In the genomic region with DNA sequence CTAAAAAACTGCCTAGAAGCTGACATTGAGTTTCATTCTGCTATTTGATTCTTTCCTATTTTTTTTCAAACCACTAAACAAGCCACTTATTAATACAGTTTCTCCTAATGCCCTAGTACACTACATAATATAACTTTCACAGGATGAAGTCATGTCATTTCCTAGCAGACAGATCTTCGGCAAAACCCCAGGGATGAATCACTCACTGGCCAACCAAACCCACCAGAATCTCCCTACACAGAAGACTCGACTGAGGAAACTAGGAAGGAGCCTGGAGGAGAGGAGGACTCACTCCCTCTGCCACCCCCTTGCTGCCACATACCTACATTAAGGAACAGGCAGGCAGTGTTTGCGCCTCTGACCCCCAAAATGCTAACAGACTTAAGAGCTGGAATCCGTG, we compare ENCODE assay signal across 10 cellular contexts. TPM values are rescaled to one million over a fixed set of nuclear protein-coding genes. Genes with fewer than 3 reads are reported as not detected.
A peak's percentile ranks its signal among the peaks of the same experiment; 100 is the strongest.
DNase-seq lines count a peak whose midpoint lies in the region; ATAC-seq, FAIRE-seq and TF ChIP-seq lines count a peak whose summit lies in the region.
"Had no signal": no experiment of that assay in that cellular context is flagged by ENCODE, and none has a peak within 500 bp of the region (broad histone marks: within the 10 kb centered on the region; RNA-seq: fewer than 3 reads in every experiment).

No MANE protein-coding gene starts in this region.

- peak overlapping the region in 1 of 2 experiments; percentile 41; a peak in 1 of 4 replicates for H4K8ac ChIP-seq in IMR-90 (ENCODE audit: low read depth in 2 of 2, low read length in 2 of 2)

- peak overlapping the region; percentile 58 for H2AFZ ChIP-seq in IMR-90 (replicated peaks; ENCODE audit: low read length, poor library complexity)
- H2AFZ ChIP-seq in K562 (ENCODE audit: low read depth, low read length), result no peak overlapping the region

- no peak overlapping the region for H3K9ac ChIP-seq in IMR-90 (ENCODE audit: low read depth, low read length)
- peak overlapping the region in 1 of 2 experiments; percentile 36; a peak in 1 of 4 replicates for H3K9ac ChIP-seq in K562 (ENCODE audit: insufficient read depth in 1 of 2, low read depth in 2 of 2, low read length in 2 of 2)

- peak; percentile 17; the same call in 1 of the 2 replicates for TF ChIP-seq RAD21 in IMR-90 (IDR thresholded peaks at IDR 0.05; ENCODE audit: low read length)
- TF ChIP-seq RAD21 in K562 (CRISPR knock-in tag; conservative IDR thresholded peaks at IDR 0.05 in 1 of 2, IDR thresholded peaks at IDR 0.05 in 1 of 2), result no peak

- H3K4me1 Mint-ChIP-seq in CD4-positive, alpha-beta T cell (ENCODE audit: low read depth), result peaks cover 22% of the 10 kb centered on the region

- BruUV-seq in IMR-90 (replicated peaks; lab: Mats Ljungman, UMichigan) (no TSS peak), K562 (replicated peaks; lab: Mats Ljungman, UMichigan) (no TSS peak)

- no peak overlapping the region for H3K4me2 ChIP-seq in IMR-90 (ENCODE audit: low read depth, low read length)
- no peak overlapping the region for H3K4me2 ChIP-seq in K562 (ENCODE audit: insufficient read depth, low read length)

- no peak overlapping the region; the same call in 1 of the 2 replicates for H3K14ac ChIP-seq in IMR-90 (replicated peaks; ENCODE audit: low read depth, low read length)

- no peaks in the 10 kb centered on the region for H3K9me3 Mint-ChIP-seq in CD4-positive, alpha-beta T cell

- H4K20me1 ChIP-seq in IMR-90 (ENCODE audit: insufficient read depth, low read length), result peaks cover 17% of the 10 kb centered on the region; the same call in 1 of the 2 replicates
- no peaks in the 10 kb centered on the region for H4K20me1 ChIP-seq in K562 (replicated peaks; ENCODE audit: control insufficient read depth, insufficient read depth, low read length)

- peak overlapping the region; percentile 3 for H2BK5ac ChIP-seq in IMR-90 (ENCODE audit: low read depth, low read length, poor library complexity, severe bottlenecking)

- H3K4ac ChIP-seq in IMR-90 (ENCODE audit: low read depth, low read length), result no peak overlapping the region; the same call in 1 of the 2 replicates

- no peak overlapping the region for H3K18ac ChIP-seq in IMR-90 (ENCODE audit: low read depth, low read length)

- POLR2A ChIA-PET in CD4-positive, alpha-beta T cell (lab: Charles Lee), result interaction anchor here (0.6 to 1.0 kb wide), 3 partner anchors 21 to 413 kb away, joined by 3 to 4 read pairs (median 3); no protein-coding TSS in a partner anchor
- POLR2A ChIA-PET in IMR-90 (lab: Charles Lee; ENCODE audit: unreplicated experiment), result no interaction called here
- POLR2A ChIA-PET in K562 (lab: Yijun Ruan, JAX), result no interaction called here

- peaks cover 31 to 73% of the 10 kb centered on the region in 2 experiments for H3K79me1 ChIP-seq in IMR-90 (ENCODE audit: low read depth in 1 of 2, low read length in 2 of 2)

- H3K4me3 Mint-ChIP-seq in CD4-positive, alpha-beta T cell, result no peak overlapping the region

- peak overlapping the region; percentile 41; the same call in 1 of the 2 replicates for H4K91ac ChIP-seq in IMR-90 (ENCODE audit: insufficient read depth, low read depth, low read length)

- no peak for DNase-seq in CD4-positive, alpha-beta T cell
- peak; percentile 91 for DNase-seq in IMR-90
- peak in 1 of 4 experiments; percentile 10 for DNase-seq in K562 (ENCODE audit: extremely low read depth in 1 of 4, low spot score in 3 of 4)
- peak; percentile 39 to 93 for DNase-seq in lung microvascular endothelial cell (ENCODE audit: low read depth in 2 of 2)
- no peak for DNase-seq in NCI-H187 (lab: John Stamatoyannopoulos, UW)
- no peak for DNase-seq in RPMI8226
- no peak for DNase-seq in NCI-H1092 treated with DMSO at 0.1 percent for 48 hours (lab: John Stamatoyannopoulos, UW)
- DNase-seq: activated effector memory CD4-positive, alpha-beta T cell treated with anti-CD3 and anti-CD28 coated beads, Interleukin-2, amount 50 U/mL, for 16 hours; NCI-H1694 treated with DMSO at 0.1 percent for 48 hours had no signal

- no peak overlapping the region for H3K56ac ChIP-seq in IMR-90 (ENCODE audit: extremely low read depth, insufficient read depth, low read length)

- no peaks in the 10 kb centered on the region for H3K79me2 ChIP-seq in K562 (ENCODE audit: control insufficient read depth, insufficient read depth, low read length)

- CTCF ChIA-PET in CD4-positive, alpha-beta T cell (lab: Charles Lee), result interaction anchor here (1.3 kb wide), 1 partner anchor 9 kb away, joined by 4 read pairs; no protein-coding TSS in a partner anchor
- CTCF ChIA-PET in IMR-90 (lab: Yijun Ruan, JAX) (interaction anchor here (0.7 to 1.2 kb wide), 2 partner anchors 126 to 228 kb away, joined by 3 to 4 read pairs; no protein-coding TSS in a partner anchor), K562 (lab: Yijun Ruan, JAX; ENCODE audit: low intra/inter-chr PET ratio) (no interaction called here)

- H3K4me3 ChIP-seq in IMR-90 (ENCODE audit: insufficient read depth, low read depth, low read length), result no peak overlapping the region
- no peak overlapping the region for H3K4me3 ChIP-seq in K562

- WGBS in IMR-90 (ENCODE audit: extremely low coverage in 2 of 2, insufficient read length in 1 of 2), 2 experiments, result no CpG with 5 or more reads among the region's 4 CpGs
- WGBS in K562 (ENCODE audit: insufficient coverage, low coverage, missing lambda C conversion rate), result 42% methylated on average over 2 of the region's 4 CpGs

- H3K27me3 Mint-ChIP-seq in CD4-positive, alpha-beta T cell, result no peaks in the 10 kb centered on the region

- no peak overlapping the region for H3K23ac ChIP-seq in IMR-90 (ENCODE audit: low read depth, low read length)

- no peak for TF ChIP-seq EP300 in K562 (IDR thresholded peaks at IDR 0.05; ENCODE audit: low read length)

- no peak overlapping the region for H2AK5ac ChIP-seq in IMR-90 (ENCODE audit: low read depth, low read length)

- H2BK15ac ChIP-seq in IMR-90 (ENCODE audit: low read depth, low read length), result no peak overlapping the region

- H4K5ac ChIP-seq in IMR-90 (ENCODE audit: low read depth, low read length), result no peak overlapping the region

- no peak for TF ChIP-seq CTCF in CD4-positive, alpha-beta T cell (IDR thresholded peaks at IDR 0.05)
- TF ChIP-seq CTCF in IMR-90 (conservative IDR thresholded peaks at IDR 0.05; ENCODE audit: low read depth, low read length) (peak; percentile 17; the same call in 1 of the 2 replicates), K562 (IDR thresholded peaks at IDR 0.05 in 2 of 3, conservative IDR thresholded peaks at IDR 0.05 in 1 of 3; ENCODE audit: insufficient read depth in 2 of 3, low read depth in 1 of 3, low read length in 3 of 3) (no peak)

- peaks cover 77% of the 10 kb centered on the region for H3K36me3 Mint-ChIP-seq in CD4-positive, alpha-beta T cell (ENCODE audit: low read depth)

- H3K27me3 ChIP-seq in CD4-positive, alpha-beta T cell (ENCODE audit: control insufficient read depth, insufficient read depth, low read length), result no peaks in the 10 kb centered on the region
- H3K27me3 ChIP-seq in IMR-90 (ENCODE audit: control insufficient read depth, insufficient read depth, low read length) (no peaks in the 10 kb centered on the region), K562 (ENCODE audit: control insufficient read depth in 2 of 2, insufficient read depth in 2 of 2, low read length in 2 of 2) (no peaks in the 10 kb centered on the region)

- H2AK9ac ChIP-seq in IMR-90 (replicated peaks; ENCODE audit: low read depth, low read length, poor library complexity), result no peak overlapping the region

- ATAC-seq in CD4-positive, alpha-beta T cell (ENCODE audit: poor library complexity), result no peak
- ATAC-seq in IMR-90 (ENCODE audit: low read depth) (peak; percentile 79), K562 (no peak; the same call in 2 of the 3 replicates), HG03045 (IDR thresholded peaks at IDR 0.05; ENCODE audit: unreplicated experiment) (no peak)

- no peak for FAIRE-seq in K562 (lab: Jason Lieb, UNC)

- peak overlapping the region; percentile 37 for H3K27ac Mint-ChIP-seq in CD4-positive, alpha-beta T cell

- H3K36me3 ChIP-seq in IMR-90 (ENCODE audit: control insufficient read depth, insufficient read depth, low read length) (peaks cover 35% of the 10 kb centered on the region), K562 (ENCODE audit: control insufficient read depth, insufficient read depth, low read length) (peaks cover 30% of the 10 kb centered on the region; the same call in 2 of the 3 replicates)

- H3K9me3 ChIP-seq in CD4-positive, alpha-beta T cell (ENCODE audit: control insufficient read depth, low read length), result no peaks in the 10 kb centered on the region
- no peaks in the 10 kb centered on the region for H3K9me3 ChIP-seq in IMR-90 (ENCODE audit: control insufficient read depth, insufficient read depth, low read length)
- no peaks in the 10 kb centered on the region for H3K9me3 ChIP-seq in K562 (replicated peaks; ENCODE audit: control insufficient read depth, insufficient read depth, low read depth, low read length)

- dilution Hi-C loops in IMR-90 (cut with HindIII; ENCODE audit: low sequenced_read_pairs, unreplicated experiment), result no loop called here

- no peak overlapping the region for H2BK20ac ChIP-seq in IMR-90 (ENCODE audit: low read depth, low read length)

- H3K4me1 ChIP-seq in IMR-90 (ENCODE audit: control insufficient read depth, insufficient read depth, low read length) (peaks cover 16% of the 10 kb centered on the region), K562 (replicated peaks in 1 of 2; ENCODE audit: control insufficient read depth in 2 of 2, insufficient read depth in 2 of 2, low read length in 2 of 2) (peaks cover 2 to 23% of the 10 kb centered on the region in 2 experiments; a peak in 3 of 5 replicates)

- H3K9me1 ChIP-seq in IMR-90 (ENCODE audit: insufficient read depth, low read length) (peaks cover 18% of the 10 kb centered on the region), K562 (ENCODE audit: control insufficient read depth, insufficient read depth, low read length) (no peaks in the 10 kb centered on the region)

- intact Hi-C loops in CD4-positive, alpha-beta T cell (cut with DNase I, micrococcal nuclease), result loop anchor here (5.0 to 10.0 kb wide), 2 partner anchors 215 to 387 kb away; no protein-coding TSS in a partner anchor
- intact Hi-C loops in IMR-90 (cut with micrococcal nuclease) (loop anchor here (5.0 kb wide), 1 partner anchor 77 kb away; no protein-coding TSS in a partner anchor), K562 (cut with micrococcal nuclease) (no loop called here)

- no peak overlapping the region for H3K27ac ChIP-seq in CD4-positive, alpha-beta T cell (ENCODE audit: low read depth, low read length)
- H3K27ac ChIP-seq in IMR-90 (ENCODE audit: insufficient read depth, low read length) (peak overlapping the region; percentile 22; the same call in 1 of the 2 replicates), K562 (ENCODE audit: extremely low read depth, low read depth, low read length) (no peak overlapping the region)

- H2BK120ac ChIP-seq in IMR-90 (ENCODE audit: low read depth, low read length), result no peak overlapping the region

- in situ Hi-C loops in IMR-90 (cut with MboI; ENCODE audit: low sequenced_read_pairs) (no loop called here), K562 (cut with MboI) (loop anchor here (10.0 kb wide), 2 partner anchors 245 to 375 kb away; no protein-coding TSS in a partner anchor)

- TF ChIP-seq POLR2A in IMR-90 (IDR thresholded peaks at IDR 0.05; ENCODE audit: low read depth, low read length) (no peak), K562 (conservative IDR thresholded peaks at IDR 0.05) (no peak)

RNA-seq across cellular contexts. Expression of a gene that starts 33.4 kb away (rescaled TPM):
- 10 to 100 TPM; 50.3 to 54.3 TPM for total RNA-seq in CD4-positive, alpha-beta T cell
- total RNA-seq in IMR-90 (2012; rRNA removed) (136 and 164 TPM in 2 replicates), K562 (2014; rRNA removed) (40.1 and 50.2 TPM in 2 replicates), K562 (2014; rRNA removed; fragmentation: Illumina TruSeq; extraction: Trizol) (37.7 and 39.8 TPM in 2 replicates), K562 (2015; rRNA removed; fragmentation: Illumina TruSeq; extraction: Trizol) (35.6 and 39.1 TPM in 2 replicates), K562 (2021) (32.8 and 43.0 TPM in 2 replicates), lung microvascular endothelial cell (123 and 136 TPM in 2 replicates)
- polyA plus RNA-seq in IMR-90 (2012; rRNA removed) (311 and 378 TPM in 2 replicates), K562 (2011; rRNA removed) (93.5 and 120 TPM in 2 replicates), K562 (2014; fragmentation: Illumina TruSeq; extraction: Trizol) (62.6 and 66.5 TPM in 2 replicates), K562 (2014; fragmentation: Nextera tagmentation; extraction: Ambion mirVana) (10 to 100 TPM; 24.2 to 50.6 TPM), K562 (2014; rRNA removed) (42.2 and 58.7 TPM in 2 replicates)
- polyA plus RNA-seq in IMR-90 (2012; cell fraction: cytosol; rRNA removed), result 71.3 and 117 TPM in 2 replicates
- polyA plus RNA-seq in IMR-90 (2012; cell fraction: nucleus; rRNA removed; ENCODE audit: low replicate concordance), result 84.0 and 137 TPM in 2 replicates
- 76.3 and 157 TPM in 2 replicates for total RNA-seq in K562 (2011; cell fraction: chromatin; rRNA removed; ENCODE audit: low replicate concordance)
- total RNA-seq in K562 (2011; cell fraction: nucleolus; rRNA removed), result 77.2 and 79.0 TPM in 2 replicates
- total RNA-seq in K562 (2011; cell fraction: nucleoplasm; rRNA removed), result 76.5 and 76.6 TPM in 2 replicates
- 250 and 271 TPM in 2 replicates for polyA plus RNA-seq in K562 (2011; cell fraction: cytosol; rRNA removed)
- 148 and 194 TPM in 2 replicates for polyA plus RNA-seq in K562 (2011; cell fraction: nucleus; rRNA removed)
- polyA plus RNA-seq in K562 (2012), result 29.6 and 49.8 TPM in 2 replicates
- 159 and 165 TPM in 2 replicates for polyA minus RNA-seq in K562 (2011; rRNA and poly(A)+ RNA removed)
- 75.6 and 82.5 TPM in 2 replicates for polyA minus RNA-seq in K562 (2011; cell fraction: cytosol; rRNA and poly(A)+ RNA removed)
- polyA minus RNA-seq in K562 (2011; cell fraction: nucleus; rRNA and poly(A)+ RNA removed), result 67.7 and 116 TPM in 2 replicates

Comparison
In these comparisons a context has a peak if more than half of its experiments do, and no peak if none do; other contexts are left out.
1. DNase-seq: peak in IMR-90 (single experiment) and lung microvascular endothelial cell (2 of 2); none in CD4-positive, alpha-beta T cell (0 of 10), NCI-H187 (0 of 2), RPMI8226 (single experiment) and NCI-H1092 treated with DMSO at 0.1 percent for 48 hours (single experiment).